1 cellular context compared by ENCODE assay signal in the genomic region with DNA sequence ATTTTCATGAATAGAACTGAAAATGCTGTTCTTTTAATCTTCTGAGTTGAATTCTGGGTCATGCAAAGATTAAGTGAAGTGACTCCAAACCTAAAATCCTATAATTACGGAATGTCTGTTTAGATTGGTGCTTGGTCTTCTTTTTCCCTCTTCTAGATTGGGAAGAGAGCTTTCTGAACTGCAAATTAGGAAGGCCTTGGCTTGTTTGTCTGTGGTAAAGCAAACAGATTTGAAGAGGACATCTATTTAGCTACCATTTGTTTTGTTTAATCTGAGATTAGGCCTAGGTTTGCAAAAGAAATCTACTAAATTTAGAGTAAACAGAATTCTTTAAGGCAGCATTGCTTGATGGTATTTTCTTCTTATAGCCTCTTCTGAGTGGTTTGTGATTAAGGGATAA.
TF ChIP-seq lines count a peak whose summit lies in the region.

No MANE protein-coding gene starts in this region.

TF ChIP-seq in HepG2, 621 proteins besides CTCF, POLR2A, EP300 and RAD21 (continued from another document and continues in another):
- TF ChIP-seq NFKB2 (CRISPR knock-in tag; IDR thresholded peaks at IDR 0.05; ENCODE audit: borderline replicate concordance) (no peak), NFYC (CRISPR knock-in tag; IDR thresholded peaks at IDR 0.05) (peak; percentile 15; the same call in 1 of the 2 replicates), RCOR2 (CRISPR knock-in tag; IDR thresholded peaks at IDR 0.05) (peak; percentile 76; the same call in 1 of the 2 replicates), RBM39 (IDR thresholded peaks at IDR 0.05; ENCODE audit: low read depth, low read length, poor library complexity, severe bottlenecking) (no peak), NR2C2 (CRISPR knock-in tag; IDR thresholded peaks at IDR 0.05; ENCODE audit: borderline replicate concordance) (no peak), MIER3 (CRISPR knock-in tag; IDR thresholded peaks at IDR 0.05; ENCODE audit: borderline replicate concordance) (no peak), HMG20A (CRISPR knock-in tag; IDR thresholded peaks at IDR 0.05; ENCODE audit: borderline replicate concordance) (peak; percentile 84; the same call in 1 of the 2 replicates), TAF15 (IDR thresholded peaks at IDR 0.05; ENCODE audit: low read depth, low read length, poor library complexity, severe bottlenecking) (no peak), GTF2F1 (IDR thresholded peaks at IDR 0.05; ENCODE audit: low read length) (no peak), HNRNPH1 (optimal IDR thresholded peaks at IDR 0.05; ENCODE audit: low read depth, low read length) (no peak), MBNL3 (CRISPR knock-in tag; conservative IDR thresholded peaks at IDR 0.05) (no peak), FOXK1 (CRISPR knock-in tag; IDR thresholded peaks at IDR 0.05; ENCODE audit: borderline replicate concordance, low read depth) (0 out of 2 replicates have a peak, but pooled peaks have one; percentile 19), IRF2 (CRISPR knock-in tag; IDR thresholded peaks at IDR 0.05) (peak; percentile 43; the same call in 1 of the 2 replicates), SIX1 (CRISPR knock-in tag; IDR thresholded peaks at IDR 0.05; ENCODE audit: borderline replicate concordance) (peak; percentile 48; the same call in 1 of the 2 replicates), SRSF4 (IDR thresholded peaks at IDR 0.05; ENCODE audit: low read depth, low read length, poor library complexity, severe bottlenecking) (no peak), PRMT3 (CRISPR knock-in tag; IDR thresholded peaks at IDR 0.05; ENCODE audit: borderline replicate concordance, low read depth) (no peak), RFX1 (IDR thresholded peaks at IDR 0.05) (no peak), DNMT1 (CRISPR knock-in tag; IDR thresholded peaks at IDR 0.05) (no peak), SMARCE1 (IDR thresholded peaks at IDR 0.05; ENCODE audit: borderline replicate concordance) (no peak), KMT2A (CRISPR knock-in tag; IDR thresholded peaks at IDR 0.05) (no peak), ZSCAN9 (CRISPR knock-in tag; IDR thresholded peaks at IDR 0.05; ENCODE audit: borderline replicate concordance) (no peak; the same call in 1 of the 2 replicates), PRPF4 (IDR thresholded peaks at IDR 0.05; ENCODE audit: low read depth, low read length, poor library complexity, severe bottlenecking) (no peak), GFI1 (CRISPR knock-in tag; IDR thresholded peaks at IDR 0.05; ENCODE audit: borderline replicate concordance) (peak; percentile 89), ZNF737 (CRISPR knock-in tag; IDR thresholded peaks at IDR 0.05; ENCODE audit: borderline replicate concordance) (no peak), XBP1 (CRISPR knock-in tag; IDR thresholded peaks at IDR 0.05) (no peak), ZNF10 (CRISPR knock-in tag; IDR thresholded peaks at IDR 0.05; ENCODE audit: borderline replicate concordance, low read depth) (no peak), NRL (CRISPR knock-in tag; IDR thresholded peaks at IDR 0.05; ENCODE audit: borderline replicate concordance) (no peak), ZNF670 (CRISPR knock-in tag; IDR thresholded peaks at IDR 0.05; ENCODE audit: borderline replicate concordance) (no peak), NCOA5 (CRISPR knock-in tag; IDR thresholded peaks at IDR 0.05) (no peak), ZNF101 (CRISPR knock-in tag; IDR thresholded peaks at IDR 0.05; ENCODE audit: borderline replicate concordance, low read depth) (no peak), SSRP1 (CRISPR knock-in tag; IDR thresholded peaks at IDR 0.05) (no peak), ZNF615 (CRISPR knock-in tag; IDR thresholded peaks at IDR 0.05; ENCODE audit: borderline replicate concordance) (no peak), ZNF251 (CRISPR knock-in tag; IDR thresholded peaks at IDR 0.05) (no peak), NCOR1 (IDR thresholded peaks at IDR 0.05; ENCODE audit: borderline replicate concordance, low read length) (no peak), PHF21A (CRISPR knock-in tag; IDR thresholded peaks at IDR 0.05) (peak; percentile 17; the same call in 1 of the 2 replicates), ZNF253 (CRISPR knock-in tag; IDR thresholded peaks at IDR 0.05; ENCODE audit: borderline replicate concordance) (no peak), ARID2 (CRISPR knock-in tag; IDR thresholded peaks at IDR 0.05; ENCODE audit: borderline replicate concordance) (no peak), FOXJ3 (CRISPR knock-in tag; IDR thresholded peaks at IDR 0.05; ENCODE audit: borderline replicate concordance) (peak; percentile 92; the same call in 1 of the 2 replicates), POLR2AphosphoS5 (IDR thresholded peaks at IDR 0.05; ENCODE audit: low read depth, low read length) (no peak), TEAD3 (CRISPR knock-in tag; optimal IDR thresholded peaks at IDR 0.05; ENCODE audit: borderline replicate concordance) (peak; percentile 26), SAFB2 (CRISPR knock-in tag; IDR thresholded peaks at IDR 0.05; ENCODE audit: borderline replicate concordance, low read depth) (no peak), ZBTB20 (CRISPR knock-in tag; IDR thresholded peaks at IDR 0.05; ENCODE audit: borderline replicate concordance, low read depth) (no peak), THAP11 (CRISPR knock-in tag; IDR thresholded peaks at IDR 0.05) (0 out of 2 replicates have a peak, but pooled peaks have one; percentile 28), RXRB (CRISPR knock-in tag; IDR thresholded peaks at IDR 0.05; ENCODE audit: borderline replicate concordance) (peak; percentile 60)
- TF ChIP-seq, protein P1, sequence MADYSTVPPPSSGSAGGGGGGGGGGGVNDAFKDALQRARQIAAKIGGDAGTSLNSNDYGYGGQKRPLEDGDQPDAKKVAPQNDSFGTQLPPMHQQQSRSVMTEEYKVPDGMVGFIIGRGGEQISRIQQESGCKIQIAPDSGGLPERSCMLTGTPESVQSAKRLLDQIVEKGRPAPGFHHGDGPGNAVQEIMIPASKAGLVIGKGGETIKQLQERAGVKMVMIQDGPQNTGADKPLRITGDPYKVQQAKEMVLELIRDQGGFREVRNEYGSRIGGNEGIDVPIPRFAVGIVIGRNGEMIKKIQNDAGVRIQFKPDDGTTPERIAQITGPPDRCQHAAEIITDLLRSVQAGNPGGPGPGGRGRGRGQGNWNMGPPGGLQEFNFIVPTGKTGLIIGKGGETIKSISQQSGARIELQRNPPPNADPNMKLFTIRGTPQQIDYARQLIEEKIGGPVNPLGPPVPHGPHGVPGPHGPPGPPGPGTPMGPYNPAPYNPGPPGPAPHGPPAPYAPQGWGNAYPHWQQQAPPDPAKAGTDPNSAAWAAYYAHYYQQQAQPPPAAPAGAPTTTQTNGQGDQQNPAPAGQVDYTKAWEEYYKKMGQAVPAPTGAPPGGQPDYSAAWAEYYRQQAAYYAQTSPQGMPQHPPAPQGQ (CRISPR knock-in tag; IDR thresholded peaks at IDR 0.05; ENCODE audit: borderline replicate concordance) = no peak
- TF ChIP-seq, protein P2, sequence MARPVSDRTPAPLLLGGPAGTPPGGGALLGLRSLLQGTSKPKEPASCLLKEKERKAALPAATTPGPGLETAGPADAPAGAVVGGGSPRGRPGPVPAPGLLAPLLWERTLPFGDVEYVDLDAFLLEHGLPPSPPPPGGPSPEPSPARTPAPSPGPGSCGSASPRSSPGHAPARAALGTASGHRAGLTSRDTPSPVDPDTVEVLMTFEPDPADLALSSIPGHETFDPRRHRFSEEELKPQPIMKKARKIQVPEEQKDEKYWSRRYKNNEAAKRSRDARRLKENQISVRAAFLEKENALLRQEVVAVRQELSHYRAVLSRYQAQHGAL (CRISPR knock-in tag; IDR thresholded peaks at IDR 0.05; ENCODE audit: not compliant biosample characterization) = no peak
- TF ChIP-seq, protein P3, sequence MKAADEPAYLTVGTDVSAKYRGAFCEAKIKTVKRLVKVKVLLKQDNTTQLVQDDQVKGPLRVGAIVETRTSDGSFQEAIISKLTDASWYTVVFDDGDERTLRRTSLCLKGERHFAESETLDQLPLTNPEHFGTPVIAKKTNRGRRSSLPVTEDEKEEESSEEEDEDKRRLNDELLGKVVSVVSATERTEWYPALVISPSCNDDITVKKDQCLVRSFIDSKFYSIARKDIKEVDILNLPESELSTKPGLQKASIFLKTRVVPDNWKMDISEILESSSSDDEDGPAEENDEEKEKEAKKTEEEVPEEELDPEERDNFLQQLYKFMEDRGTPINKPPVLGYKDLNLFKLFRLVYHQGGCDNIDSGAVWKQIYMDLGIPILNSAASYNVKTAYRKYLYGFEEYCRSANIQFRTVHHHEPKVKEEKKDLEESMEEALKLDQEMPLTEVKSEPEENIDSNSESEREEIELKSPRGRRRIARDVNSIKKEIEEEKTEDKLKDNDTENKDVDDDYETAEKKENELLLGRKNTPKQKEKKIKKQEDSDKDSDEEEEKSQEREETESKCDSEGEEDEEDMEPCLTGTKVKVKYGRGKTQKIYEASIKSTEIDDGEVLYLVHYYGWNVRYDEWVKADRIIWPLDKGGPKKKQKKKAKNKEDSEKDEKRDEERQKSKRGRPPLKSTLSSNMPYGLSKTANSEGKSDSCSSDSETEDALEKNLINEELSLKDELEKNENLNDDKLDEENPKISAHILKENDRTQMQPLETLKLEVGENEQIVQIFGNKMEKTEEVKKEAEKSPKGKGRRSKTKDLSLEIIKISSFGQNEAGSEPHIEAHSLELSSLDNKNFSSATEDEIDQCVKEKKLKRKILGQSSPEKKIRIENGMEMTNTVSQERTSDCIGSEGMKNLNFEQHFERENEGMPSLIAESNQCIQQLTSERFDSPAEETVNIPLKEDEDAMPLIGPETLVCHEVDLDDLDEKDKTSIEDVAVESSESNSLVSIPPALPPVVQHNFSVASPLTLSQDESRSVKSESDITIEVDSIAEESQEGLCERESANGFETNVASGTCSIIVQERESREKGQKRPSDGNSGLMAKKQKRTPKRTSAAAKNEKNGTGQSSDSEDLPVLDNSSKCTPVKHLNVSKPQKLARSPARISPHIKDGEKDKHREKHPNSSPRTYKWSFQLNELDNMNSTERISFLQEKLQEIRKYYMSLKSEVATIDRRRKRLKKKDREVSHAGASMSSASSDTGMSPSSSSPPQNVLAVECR (CRISPR knock-in tag; IDR thresholded peaks at IDR 0.05; ENCODE audit: borderline replicate concordance) = no peak
- TF ChIP-seq, protein P4, sequence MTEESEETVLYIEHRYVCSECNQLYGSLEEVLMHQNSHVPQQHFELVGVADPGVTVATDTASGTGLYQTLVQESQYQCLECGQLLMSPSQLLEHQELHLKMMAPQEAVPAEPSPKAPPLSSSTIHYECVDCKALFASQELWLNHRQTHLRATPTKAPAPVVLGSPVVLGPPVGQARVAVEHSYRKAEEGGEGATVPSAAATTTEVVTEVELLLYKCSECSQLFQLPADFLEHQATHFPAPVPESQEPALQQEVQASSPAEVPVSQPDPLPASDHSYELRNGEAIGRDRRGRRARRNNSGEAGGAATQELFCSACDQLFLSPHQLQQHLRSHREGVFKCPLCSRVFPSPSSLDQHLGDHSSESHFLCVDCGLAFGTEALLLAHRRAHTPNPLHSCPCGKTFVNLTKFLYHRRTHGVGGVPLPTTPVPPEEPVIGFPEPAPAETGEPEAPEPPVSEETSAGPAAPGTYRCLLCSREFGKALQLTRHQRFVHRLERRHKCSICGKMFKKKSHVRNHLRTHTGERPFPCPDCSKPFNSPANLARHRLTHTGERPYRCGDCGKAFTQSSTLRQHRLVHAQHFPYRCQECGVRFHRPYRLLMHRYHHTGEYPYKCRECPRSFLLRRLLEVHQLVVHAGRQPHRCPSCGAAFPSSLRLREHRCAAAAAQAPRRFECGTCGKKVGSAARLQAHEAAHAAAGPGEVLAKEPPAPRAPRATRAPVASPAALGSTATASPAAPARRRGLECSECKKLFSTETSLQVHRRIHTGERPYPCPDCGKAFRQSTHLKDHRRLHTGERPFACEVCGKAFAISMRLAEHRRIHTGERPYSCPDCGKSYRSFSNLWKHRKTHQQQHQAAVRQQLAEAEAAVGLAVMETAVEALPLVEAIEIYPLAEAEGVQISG (CRISPR knock-in tag; IDR thresholded peaks at IDR 0.05) = no peak
- TF ChIP-seq, protein P5, sequence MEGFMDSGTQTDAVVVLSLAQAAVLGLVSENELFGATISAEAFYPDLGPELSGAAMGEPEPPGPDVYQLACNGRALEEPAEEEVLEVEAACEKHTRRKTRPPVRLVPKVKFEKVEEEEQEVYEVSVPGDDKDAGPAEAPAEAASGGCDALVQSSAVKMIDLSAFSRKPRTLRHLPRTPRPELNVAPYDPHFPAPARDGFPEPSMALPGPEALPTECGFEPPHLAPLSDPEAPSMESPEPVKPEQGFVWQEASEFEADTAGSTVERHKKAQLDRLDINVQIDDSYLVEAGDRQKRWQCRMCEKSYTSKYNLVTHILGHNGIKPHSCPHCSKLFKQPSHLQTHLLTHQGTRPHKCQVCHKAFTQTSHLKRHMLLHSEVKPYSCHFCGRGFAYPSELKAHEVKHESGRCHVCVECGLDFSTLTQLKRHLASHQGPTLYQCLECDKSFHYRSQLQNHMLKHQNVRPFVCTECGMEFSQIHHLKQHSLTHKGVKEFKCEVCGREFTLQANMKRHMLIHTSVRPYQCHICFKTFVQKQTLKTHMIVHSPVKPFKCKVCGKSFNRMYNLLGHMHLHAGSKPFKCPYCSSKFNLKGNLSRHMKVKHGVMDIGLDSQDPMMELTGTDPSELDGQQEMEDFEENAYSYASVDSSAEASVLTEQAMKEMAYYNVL (CRISPR knock-in tag; IDR thresholded peaks at IDR 0.05; ENCODE audit: borderline replicate concordance) = no peak
- TF ChIP-seq, protein P6, sequence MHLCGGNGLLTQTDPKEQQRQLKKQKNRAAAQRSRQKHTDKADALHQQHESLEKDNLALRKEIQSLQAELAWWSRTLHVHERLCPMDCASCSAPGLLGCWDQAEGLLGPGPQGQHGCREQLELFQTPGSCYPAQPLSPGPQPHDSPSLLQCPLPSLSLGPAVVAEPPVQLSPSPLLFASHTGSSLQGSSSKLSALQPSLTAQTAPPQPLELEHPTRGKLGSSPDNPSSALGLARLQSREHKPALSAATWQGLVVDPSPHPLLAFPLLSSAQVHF (CRISPR knock-in tag; IDR thresholded peaks at IDR 0.05) = no peak
- TF ChIP-seq, protein P7, sequence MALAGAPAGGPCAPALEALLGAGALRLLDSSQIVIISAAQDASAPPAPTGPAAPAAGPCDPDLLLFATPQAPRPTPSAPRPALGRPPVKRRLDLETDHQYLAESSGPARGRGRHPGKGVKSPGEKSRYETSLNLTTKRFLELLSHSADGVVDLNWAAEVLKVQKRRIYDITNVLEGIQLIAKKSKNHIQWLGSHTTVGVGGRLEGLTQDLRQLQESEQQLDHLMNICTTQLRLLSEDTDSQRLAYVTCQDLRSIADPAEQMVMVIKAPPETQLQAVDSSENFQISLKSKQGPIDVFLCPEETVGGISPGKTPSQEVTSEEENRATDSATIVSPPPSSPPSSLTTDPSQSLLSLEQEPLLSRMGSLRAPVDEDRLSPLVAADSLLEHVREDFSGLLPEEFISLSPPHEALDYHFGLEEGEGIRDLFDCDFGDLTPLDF (CRISPR knock-in tag; IDR thresholded peaks at IDR 0.05) = no peak
